In the genomic region with DNA sequence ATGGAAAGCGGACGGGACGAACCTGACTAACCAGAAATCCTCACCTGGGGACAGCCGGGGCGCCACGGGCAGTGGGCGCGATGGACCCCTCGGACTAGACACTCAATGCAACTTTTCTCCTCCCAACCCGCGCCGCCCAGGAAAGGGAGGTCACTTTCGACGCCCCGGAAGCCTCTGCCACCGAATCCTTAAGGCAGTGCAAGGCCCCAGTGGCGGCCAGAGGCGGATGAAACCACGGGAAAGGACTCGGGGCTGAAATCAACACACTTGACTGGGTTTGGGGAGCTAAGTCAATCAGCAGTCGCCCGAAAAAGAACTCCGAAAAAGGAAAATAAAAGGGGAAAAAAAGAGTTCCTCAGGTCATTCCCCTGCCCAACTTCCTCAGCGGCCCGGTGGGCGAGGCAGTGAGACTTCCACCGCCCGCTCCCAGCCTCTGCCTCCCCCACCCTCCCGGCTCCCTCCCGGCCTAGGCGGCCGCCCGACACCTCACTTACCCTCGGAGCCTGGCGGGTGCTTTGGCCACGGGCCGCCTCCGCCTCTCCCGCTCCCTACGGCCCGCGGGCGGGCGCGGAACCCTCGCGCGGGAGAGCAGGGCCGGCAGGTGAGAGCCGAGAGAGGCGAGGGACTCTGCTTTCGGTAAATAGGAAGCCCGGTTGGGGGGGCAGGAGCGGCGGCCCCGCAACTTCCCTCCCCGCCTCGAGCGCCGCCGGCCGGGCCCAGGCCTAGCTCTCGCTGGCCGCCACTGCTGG, we compare ENCODE assay signal across 8 cellular contexts. TPM values are rescaled to one million over a fixed set of nuclear protein-coding genes. Genes with fewer than 3 reads are reported as not detected.
DNase-seq lines count a peak whose midpoint lies in the region; ATAC-seq and TF ChIP-seq lines count a peak whose summit lies in the region.

No MANE protein-coding gene starts in this region.

- H3K36me3 ChIP-seq in GM23338 (ENCODE audit: insufficient read depth) (peaks cover 9% of the 10 kb centered on the region; the same call in 1 of the 2 replicates), mesodermal cell (ENCODE audit: control insufficient read depth, insufficient read depth, low read length) (peaks cover 27% of the 10 kb centered on the region)

- peak; percentile 69 for DNase-seq in GM23338 (ENCODE audit: low spot score)
- peak; percentile 57 for DNase-seq in LHCN-M2 (ENCODE audit: low read depth)
- DNase-seq in activated CD4-positive, alpha-beta memory T cell treated with anti-CD3 and anti-CD28 coated beads, Interleukin-2, amount 10 ng/mL, durations not matched to agents 7 days and 5 days = peak; percentile 61
- DNase-seq in effector memory CD8-positive, alpha-beta T cell = peak in 1 of 3 experiments; percentile 30
- peak; percentile 65 for DNase-seq in stimulated activated naive CD8-positive, alpha-beta T cell treated with anti-CD3 and anti-CD28 coated beads, Interleukin-15, Interleukin-2, amounts not matched to agents 100 U/mL and 50 U/mL, for 24 hours

- H3K36me3 Mint-ChIP-seq in GM23338 (ENCODE audit: low read depth) = peaks cover 25% of the 10 kb centered on the region
- peaks cover 35% of the 10 kb centered on the region for H3K36me3 Mint-ChIP-seq in activated CD4-positive, alpha-beta memory T cell treated with anti-CD3 and anti-CD28 coated beads, Interleukin-2, amount 10 ng/mL, durations not matched to agents 7 days and 5 days (ENCODE audit: low read depth)
- H3K36me3 Mint-ChIP-seq in effector memory CD8-positive, alpha-beta T cell (ENCODE audit: insufficient read depth) = peaks cover 36% of the 10 kb centered on the region

- ATAC-seq in GM23338 (peak; percentile 40), GM21423 (IDR thresholded peaks at IDR 0.05; ENCODE audit: unreplicated experiment) (no peak)
- peak; percentile 43 for ATAC-seq in effector memory CD8-positive, alpha-beta T cell (replicated peaks)
- ATAC-seq in stimulated activated naive CD8-positive, alpha-beta T cell treated with anti-CD3 and anti-CD28 coated beads, Interleukin-15, Interleukin-2, amounts not matched to agents 100 U/mL and 50 U/mL, for 24 hours = peak; percentile 17

- peaks cover 31% of the 10 kb centered on the region for H3K4me1 Mint-ChIP-seq in GM23338
- peaks cover 65% of the 10 kb centered on the region for H3K4me1 Mint-ChIP-seq in activated CD4-positive, alpha-beta memory T cell treated with anti-CD3 and anti-CD28 coated beads, Interleukin-2, amount 10 ng/mL, durations not matched to agents 7 days and 5 days
- peaks cover 38 to 59% of the 10 kb centered on the region in 2 donors for H3K4me1 Mint-ChIP-seq in effector memory CD8-positive, alpha-beta T cell (ENCODE audit: low read depth in 2 of 2)

- H4K20me1 ChIP-seq in GM23338 (replicated peaks; ENCODE audit: insufficient read depth) = peaks cover 41% of the 10 kb centered on the region

- peaks cover 11% of the 10 kb centered on the region for H3K27me3 Mint-ChIP-seq in GM23338 (ENCODE audit: insufficient read depth, low read depth, poor library complexity)
- H3K27me3 Mint-ChIP-seq in activated CD4-positive, alpha-beta memory T cell treated with anti-CD3 and anti-CD28 coated beads, Interleukin-2, amount 10 ng/mL, durations not matched to agents 7 days and 5 days = no peaks in the 10 kb centered on the region
- no peaks in the 10 kb centered on the region for H3K27me3 Mint-ChIP-seq in effector memory CD8-positive, alpha-beta T cell

- H3K4me3 Mint-ChIP-seq in GM23338 = peak overlapping the region; percentile 86
- peak overlapping the region; percentile 89 for H3K4me3 Mint-ChIP-seq in activated CD4-positive, alpha-beta memory T cell treated with anti-CD3 and anti-CD28 coated beads, Interleukin-2, amount 10 ng/mL, durations not matched to agents 7 days and 5 days
- peak overlapping the region; percentile 93 to 97 for H3K4me3 Mint-ChIP-seq in effector memory CD8-positive, alpha-beta T cell

- POLR2A ChIA-PET in activated CD4-positive, alpha-beta memory T cell treated with anti-CD3 and anti-CD28 coated beads, Interleukin-2, amount 10 ng/mL, durations not matched to agents 7 days and 5 days (lab: Charles Lee) = interaction anchor here (0.7 to 2.9 kb wide), 10 partner anchors 9 to 450 kb away, joined by 3 to 20 read pairs (median 4); no protein-coding TSS in a partner anchor

- 0% methylated on average over 20 to 36 of the region's 64 CpGs for WGBS in mesodermal cell (ENCODE audit: insufficient coverage in 2 of 2), 2 experiments

- H3K27ac ChIP-seq in GM23338 (ENCODE audit: low read depth) = peak overlapping the region; percentile 82
- peak overlapping the region; percentile 72 for H3K27ac ChIP-seq in mesodermal cell (ENCODE audit: low read depth, low read length, severe bottlenecking)

- TF ChIP-seq CTCF in GM12875 (IDR thresholded peaks at IDR 0.05; ENCODE audit: borderline replicate concordance, insufficient read depth, low read depth, low read length) (no peak), GM23338 (conservative IDR thresholded peaks at IDR 0.05; ENCODE audit: low read depth in 2 of 2) (no peak)

- peak overlapping the region; percentile 78 for H2AFZ ChIP-seq in GM23338

- no peaks in the 10 kb centered on the region for H3K9me2 ChIP-seq in GM23338 (ENCODE audit: insufficient read depth)

- no peaks in the 10 kb centered on the region for H3K9me3 ChIP-seq in mesodermal cell (ENCODE audit: control insufficient read depth, low read length)

- H3K4me2 ChIP-seq in GM23338 = peak overlapping the region; percentile 97

- CTCF ChIA-PET in activated CD4-positive, alpha-beta memory T cell treated with anti-CD3 and anti-CD28 coated beads, Interleukin-2, amount 10 ng/mL, durations not matched to agents 7 days and 5 days (lab: Charles Lee) = interaction anchor here (0.6 to 2.0 kb wide), 3 partner anchors 64 to 121 kb away, joined by 3 to 12 read pairs (median 6); no protein-coding TSS in a partner anchor

- no peaks in the 10 kb centered on the region for H3K9me3 Mint-ChIP-seq in GM23338
- no peaks in the 10 kb centered on the region for H3K9me3 Mint-ChIP-seq in activated CD4-positive, alpha-beta memory T cell treated with anti-CD3 and anti-CD28 coated beads, Interleukin-2, amount 10 ng/mL, durations not matched to agents 7 days and 5 days
- no peaks in the 10 kb centered on the region for H3K9me3 Mint-ChIP-seq in effector memory CD8-positive, alpha-beta T cell

- H3K4me3 ChIP-seq in GM12875 (ENCODE audit: low read depth, low read length) (peak overlapping the region; percentile 94), GM23338 (peak overlapping the region; percentile 96), mesodermal cell (ENCODE audit: extremely low read depth, insufficient read depth, low read length, poor library complexity, severe bottlenecking) (peak overlapping the region; percentile 80)

- peaks cover 68% of the 10 kb centered on the region for H3K79me2 ChIP-seq in GM23338 (replicated peaks; ENCODE audit: insufficient read depth)

- no peaks in the 10 kb centered on the region for H3K27me3 ChIP-seq in GM23338 (ENCODE audit: insufficient read depth)

- peak overlapping the region; percentile 97 for H3K27ac Mint-ChIP-seq in GM23338
- peak overlapping the region; percentile 89 for H3K27ac Mint-ChIP-seq in activated CD4-positive, alpha-beta memory T cell treated with anti-CD3 and anti-CD28 coated beads, Interleukin-2, amount 10 ng/mL, durations not matched to agents 7 days and 5 days
- H3K27ac Mint-ChIP-seq in effector memory CD8-positive, alpha-beta T cell = peak overlapping the region; percentile 95

- H3F3A ChIP-seq in GM23338 (replicated peaks; ENCODE audit: low read depth) = no peaks in the 10 kb centered on the region

- H3K4me1 ChIP-seq in GM23338 (ENCODE audit: insufficient read depth) (peaks cover 26% of the 10 kb centered on the region), mesodermal cell (ENCODE audit: control insufficient read depth, insufficient read depth, low read length, poor library complexity, severe bottlenecking) (peaks cover 4% of the 10 kb centered on the region)

TF ChIP-seq in GM23338, 12 proteins besides CTCF, POLR2A, EP300 and RAD21 (continues in another document):
- TF ChIP-seq NANOG (IDR thresholded peaks at IDR 0.05; ENCODE audit: borderline replicate concordance) = no peak

RNA-seq across cellular contexts. Expression of gene WAPL, which starts 0.5 kb away (rescaled TPM):
- total RNA-seq in GM23338 (2014; rRNA removed; shearing (Covaris generic)) = 60.8 and 67.9 TPM in 2 replicates
- 23.6 and 25.2 TPM in 2 replicates for polyA plus RNA-seq in GM23338 (2016; fragmentation: Nextera tagmentation; extraction: Ambion mirVana)
- total RNA-seq in LHCN-M2 (2014; rRNA removed) = 31.8 and 36.6 TPM in 2 replicates
- 14.2 TPM for polyA plus RNA-seq in LHCN-M2 (2012)
- 10 to 100 TPM; 46.7 to 47.5 TPM for total RNA-seq in activated CD4-positive, alpha-beta memory T cell treated with anti-CD3 and anti-CD28 coated beads, Interleukin-2, amount 10 ng/mL, durations not matched to agents 7 days and 5 days
- polyA plus RNA-seq in mesodermal cell (2013, experiment 1 of 2) = 27.9 TPM
- 31.4 TPM for polyA plus RNA-seq in mesodermal cell (2013, experiment 2 of 2)
